8 cellular contexts compared by ENCODE assay signal in genomic region chr6:44128020-44128917, GRCh38. TPM values are rescaled to one million over a fixed set of nuclear protein-coding genes. Genes with fewer than 3 reads are reported as not detected.
DNase-seq lines count a peak whose midpoint lies in the region; ATAC-seq and TF ChIP-seq lines count a peak whose summit lies in the region.

No MANE protein-coding gene starts in this region.

- H3K27me3 Mint-ChIP-seq in activated CD4-positive, alpha-beta memory T cell treated with anti-CD3 and anti-CD28 coated beads, Interleukin-2, amount 10 ng/mL, durations not matched to agents 7 days and 5 days = no peaks in the 10 kb centered on the region
- no peaks in the 10 kb centered on the region for H3K27me3 Mint-ChIP-seq in nephron (ENCODE audit: low read depth)

- H3K27ac ChIP-seq in HL-60 (replicated peaks) = peak overlapping the region; percentile 67

- CTCF ChIA-PET in activated CD4-positive, alpha-beta memory T cell treated with anti-CD3 and anti-CD28 coated beads, Interleukin-2, amount 10 ng/mL, durations not matched to agents 7 days and 5 days (lab: Charles Lee) = no interaction called here

- no peaks in the 10 kb centered on the region for H3K9me3 Mint-ChIP-seq in activated CD4-positive, alpha-beta memory T cell treated with anti-CD3 and anti-CD28 coated beads, Interleukin-2, amount 10 ng/mL, durations not matched to agents 7 days and 5 days
- no peaks in the 10 kb centered on the region for H3K9me3 Mint-ChIP-seq in nephron

- no peak for TF ChIP-seq CTCF in HL-60 (IDR thresholded peaks at IDR 0.05; ENCODE audit: insufficient read depth, low read length)
- TF ChIP-seq CTCF in fibroblast of mammary gland (conservative IDR thresholded peaks at IDR 0.05; ENCODE audit: control insufficient read depth, insufficient read depth, low read depth, low read length) = no peak
- no peak for TF ChIP-seq CTCF in nephron (IDR thresholded peaks at IDR 0.05; ENCODE audit: unreplicated experiment in 3 of 3)

- peak overlapping the region; percentile 77 for H3K4me3 ChIP-seq in HL-60 (replicated peaks; ENCODE audit: insufficient read depth, low read length)
- H3K4me3 ChIP-seq in fibroblast of mammary gland (ENCODE audit: control insufficient read depth, low read depth, low read length) = peak overlapping the region; percentile 78

- H3K4me3 Mint-ChIP-seq in activated CD4-positive, alpha-beta memory T cell treated with anti-CD3 and anti-CD28 coated beads, Interleukin-2, amount 10 ng/mL, durations not matched to agents 7 days and 5 days = peak overlapping the region; percentile 91
- H3K4me3 Mint-ChIP-seq in nephron = peak overlapping the region; percentile 85 to 87 (median 85)

- no peaks in the 10 kb centered on the region for H3K27me3 ChIP-seq in HL-60 (ENCODE audit: insufficient read depth, poor library complexity, severe bottlenecking)

- peaks cover 21% of the 10 kb centered on the region for H3K36me3 Mint-ChIP-seq in activated CD4-positive, alpha-beta memory T cell treated with anti-CD3 and anti-CD28 coated beads, Interleukin-2, amount 10 ng/mL, durations not matched to agents 7 days and 5 days (ENCODE audit: low read depth)
- peaks cover 4% of the 10 kb centered on the region for H3K36me3 Mint-ChIP-seq in nephron (ENCODE audit: low read depth)

- POLR2A ChIA-PET in activated CD4-positive, alpha-beta memory T cell treated with anti-CD3 and anti-CD28 coated beads, Interleukin-2, amount 10 ng/mL, durations not matched to agents 7 days and 5 days (lab: Charles Lee) = interaction anchor here (3.2 kb wide), 1 partner anchor 118 kb away, joined by 11 read pairs; the partner anchor contains the start of gene HSP90AB1

- DNase-seq in NCI-H2227 (lab: John Stamatoyannopoulos, UW; ENCODE audit: unreplicated experiment) = peak; percentile 21
- DNase-seq in NCI-H2227 treated with DMSO at 0.1 percent for 48 hours (lab: John Stamatoyannopoulos, UW) = no peak
- no peak for DNase-seq in HL-60 (ENCODE audit: low read depth in 1 of 2, low spot score in 1 of 2)
- peak; percentile 23 for DNase-seq in activated CD4-positive, alpha-beta memory T cell treated with anti-CD3 and anti-CD28 coated beads, Interleukin-2, amount 10 ng/mL, durations not matched to agents 7 days and 5 days
- peak; percentile 10 for DNase-seq in fibroblast of mammary gland (ENCODE audit: low read depth)

- ATAC-seq in GM21526 (IDR thresholded peaks at IDR 0.05; ENCODE audit: low FRiP score, unreplicated experiment) = no peak
- ATAC-seq in GM21367 (IDR thresholded peaks at IDR 0.05; ENCODE audit: unreplicated experiment) = no peak

- H3K27ac Mint-ChIP-seq in activated CD4-positive, alpha-beta memory T cell treated with anti-CD3 and anti-CD28 coated beads, Interleukin-2, amount 10 ng/mL, durations not matched to agents 7 days and 5 days = no peak overlapping the region
- no peak overlapping the region for H3K27ac Mint-ChIP-seq in nephron

- peaks cover 38% of the 10 kb centered on the region for H3K4me1 Mint-ChIP-seq in activated CD4-positive, alpha-beta memory T cell treated with anti-CD3 and anti-CD28 coated beads, Interleukin-2, amount 10 ng/mL, durations not matched to agents 7 days and 5 days
- peaks cover 56% of the 10 kb centered on the region for H3K4me1 Mint-ChIP-seq in nephron

RNA-seq across cellular contexts. Expression of gene TMEM63B, which starts 0.9 kb away (rescaled TPM):
- 10 to 100 TPM; 14.7 to 15.5 TPM for total RNA-seq in activated CD4-positive, alpha-beta memory T cell treated with anti-CD3 and anti-CD28 coated beads, Interleukin-2, amount 10 ng/mL, durations not matched to agents 7 days and 5 days

RNA-seq across cellular contexts. Expression of gene MRPL14, which starts 1.0 kb away (rescaled TPM):
- 10 to 100 TPM; 36.0 to 39.0 TPM for total RNA-seq in activated CD4-positive, alpha-beta memory T cell treated with anti-CD3 and anti-CD28 coated beads, Interleukin-2, amount 10 ng/mL, durations not matched to agents 7 days and 5 days

RNA-seq across cellular contexts. Expression of gene CAPN11, which starts 30.4 kb away (rescaled TPM):
- under 1 TPM in 1 of 2 experiments, not detected in 1; 0.13 TPM for total RNA-seq in activated CD4-positive, alpha-beta memory T cell treated with anti-CD3 and anti-CD28 coated beads, Interleukin-2, amount 10 ng/mL, durations not matched to agents 7 days and 5 days

Comparison
In these comparisons a context has a peak if more than half of its experiments do, and no peak if none do; other contexts are left out.
1. DNase-seq: peak in NCI-H2227 (single experiment), activated CD4-positive, alpha-beta memory T cell treated with anti-CD3 and anti-CD28 coated beads, Interleukin-2, amount 10 ng/mL, durations not matched to agents 7 days and 5 days (single experiment) and fibroblast of mammary gland (single experiment); none in NCI-H2227 treated with DMSO at 0.1 percent for 48 hours (single experiment) and HL-60 (0 of 2).